8 cellular contexts compared by ENCODE assay signal in the genomic region with DNA sequence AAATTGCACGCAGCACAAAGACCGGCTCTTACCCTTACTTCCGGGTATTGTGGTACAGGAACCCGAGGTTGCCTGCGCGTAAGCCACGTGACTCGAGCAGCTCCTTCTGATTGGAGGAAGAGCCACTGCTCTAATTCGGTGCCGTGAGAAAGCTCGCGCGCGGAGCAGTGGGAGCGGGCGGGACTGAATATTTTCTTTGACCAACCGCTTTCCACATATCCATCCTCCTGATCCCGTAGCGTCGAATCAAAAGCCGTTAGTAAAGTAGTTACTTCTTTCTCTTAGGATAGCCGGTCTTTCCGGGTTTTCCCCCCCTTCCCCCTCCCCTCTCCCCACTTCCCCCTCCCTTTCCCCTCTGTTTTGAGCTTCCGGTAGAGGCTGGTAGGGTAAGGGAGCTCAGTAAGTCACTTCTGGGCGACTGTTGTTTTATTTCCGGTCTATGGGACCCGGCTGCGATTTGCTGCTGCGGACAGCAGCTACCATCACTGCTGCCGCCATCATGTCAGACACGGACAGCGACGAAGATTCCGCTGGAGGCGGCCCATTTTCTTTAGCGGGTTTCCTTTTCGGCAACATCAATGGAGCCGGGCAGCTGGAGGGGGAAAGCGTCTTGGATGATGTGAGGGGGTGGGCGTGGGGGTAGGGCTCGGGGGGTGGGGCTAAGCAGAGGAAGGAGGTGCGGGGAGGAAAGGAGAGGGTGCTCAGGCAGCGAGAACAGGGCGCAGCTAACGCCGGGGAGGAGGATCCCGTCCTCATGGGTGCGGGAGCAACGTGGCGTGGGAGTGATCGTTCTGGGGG. TPM values are rescaled to one million over a fixed set of nuclear protein-coding genes. Genes with fewer than 3 reads are reported as not detected.
DNase-seq lines count a peak whose midpoint lies in the region; ATAC-seq and TF ChIP-seq lines count a peak whose summit lies in the region.

A gene with protein sequence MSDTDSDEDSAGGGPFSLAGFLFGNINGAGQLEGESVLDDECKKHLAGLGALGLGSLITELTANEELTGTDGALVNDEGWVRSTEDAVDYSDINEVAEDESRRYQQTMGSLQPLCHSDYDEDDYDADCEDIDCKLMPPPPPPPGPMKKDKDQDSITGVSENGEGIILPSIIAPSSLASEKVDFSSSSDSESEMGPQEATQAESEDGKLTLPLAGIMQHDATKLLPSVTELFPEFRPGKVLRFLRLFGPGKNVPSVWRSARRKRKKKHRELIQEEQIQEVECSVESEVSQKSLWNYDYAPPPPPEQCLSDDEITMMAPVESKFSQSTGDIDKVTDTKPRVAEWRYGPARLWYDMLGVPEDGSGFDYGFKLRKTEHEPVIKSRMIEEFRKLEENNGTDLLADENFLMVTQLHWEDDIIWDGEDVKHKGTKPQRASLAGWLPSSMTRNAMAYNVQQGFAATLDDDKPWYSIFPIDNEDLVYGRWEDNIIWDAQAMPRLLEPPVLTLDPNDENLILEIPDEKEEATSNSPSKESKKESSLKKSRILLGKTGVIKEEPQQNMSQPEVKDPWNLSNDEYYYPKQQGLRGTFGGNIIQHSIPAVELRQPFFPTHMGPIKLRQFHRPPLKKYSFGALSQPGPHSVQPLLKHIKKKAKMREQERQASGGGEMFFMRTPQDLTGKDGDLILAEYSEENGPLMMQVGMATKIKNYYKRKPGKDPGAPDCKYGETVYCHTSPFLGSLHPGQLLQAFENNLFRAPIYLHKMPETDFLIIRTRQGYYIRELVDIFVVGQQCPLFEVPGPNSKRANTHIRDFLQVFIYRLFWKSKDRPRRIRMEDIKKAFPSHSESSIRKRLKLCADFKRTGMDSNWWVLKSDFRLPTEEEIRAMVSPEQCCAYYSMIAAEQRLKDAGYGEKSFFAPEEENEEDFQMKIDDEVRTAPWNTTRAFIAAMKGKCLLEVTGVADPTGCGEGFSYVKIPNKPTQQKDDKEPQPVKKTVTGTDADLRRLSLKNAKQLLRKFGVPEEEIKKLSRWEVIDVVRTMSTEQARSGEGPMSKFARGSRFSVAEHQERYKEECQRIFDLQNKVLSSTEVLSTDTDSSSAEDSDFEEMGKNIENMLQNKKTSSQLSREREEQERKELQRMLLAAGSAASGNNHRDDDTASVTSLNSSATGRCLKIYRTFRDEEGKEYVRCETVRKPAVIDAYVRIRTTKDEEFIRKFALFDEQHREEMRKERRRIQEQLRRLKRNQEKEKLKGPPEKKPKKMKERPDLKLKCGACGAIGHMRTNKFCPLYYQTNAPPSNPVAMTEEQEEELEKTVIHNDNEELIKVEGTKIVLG (N-terminal part only) (plus strand): TSS at position 482 of the 798 bp plus-strand sequence. CDS start 18 bp downstream, at position 500.

- peak within 1 kb of the TSS; percentile 98 for H3K27ac Mint-ChIP-seq in activated T-cell treated with anti-CD3 and anti-CD28 coated beads, Interleukin-2, amount 50 U/mL, for 24 hours

- in situ Hi-C loops in KBM-7 (cut with MboI; ENCODE audit: low pct_unique_long_range_greater_than_20kb, low sequenced_read_pairs) = no loop called here

- DNase-seq in DMS153 treated with DMSO at 0.1 percent for 48 hours (lab: John Stamatoyannopoulos, UW; ENCODE audit: unreplicated experiment) = peak; percentile 64
- peak; percentile 100 for DNase-seq in KBM-7
- DNase-seq in activated T-cell treated with anti-CD3 and anti-CD28 coated beads, Interleukin-2, amount 50 U/mL, for 24 hours = peak; percentile 84
- DNase-seq in epithelial cell of proximal tubule (ENCODE audit: low read depth) = peak; percentile 80
- peak; percentile 96 for DNase-seq in mucosa of gallbladder (ENCODE audit: low spot score)
- peak; percentile 72 to 83 for DNase-seq in stimulated activated CD8-positive, alpha-beta memory T cell treated with anti-CD3 and anti-CD28 coated beads, Interleukin-4, amount 100 ng/mL, for 4 hours (ENCODE audit: low read depth in 2 of 2, low spot score in 1 of 2)

- no peaks in the 10 kb centered on the region for H3K9me3 Mint-ChIP-seq in activated T-cell treated with anti-CD3 and anti-CD28 coated beads, Interleukin-2, amount 50 U/mL, for 24 hours

- H3K4me3 ChIP-seq in epithelial cell of proximal tubule (ENCODE audit: low read depth, low read length) = peak within 1 kb of the TSS; percentile 81

- TF ChIP-seq CTCF in epithelial cell of proximal tubule (conservative IDR thresholded peaks at IDR 0.05; ENCODE audit: low read depth, low read length) = no peak

- peaks cover 3% of the 10 kb centered on the region for H3K27me3 Mint-ChIP-seq in activated T-cell treated with anti-CD3 and anti-CD28 coated beads, Interleukin-2, amount 50 U/mL, for 24 hours

- peaks cover 21% of the 10 kb centered on the region for H3K4me1 Mint-ChIP-seq in activated T-cell treated with anti-CD3 and anti-CD28 coated beads, Interleukin-2, amount 50 U/mL, for 24 hours (ENCODE audit: low read depth)

- peak within 1 kb of the TSS; percentile 94 for H3K4me3 Mint-ChIP-seq in activated T-cell treated with anti-CD3 and anti-CD28 coated beads, Interleukin-2, amount 50 U/mL, for 24 hours

- H3K36me3 Mint-ChIP-seq in activated T-cell treated with anti-CD3 and anti-CD28 coated beads, Interleukin-2, amount 50 U/mL, for 24 hours (ENCODE audit: low read depth) = peaks cover 40% of the 10 kb centered on the region

- ATAC-seq in GM21717 (IDR thresholded peaks at IDR 0.05; ENCODE audit: unreplicated experiment) = peak; percentile 83

TF ChIP-seq in PFSK-1, 5 proteins besides CTCF, POLR2A, EP300 and RAD21:
- TF ChIP-seq TAF1 (IDR thresholded peaks at IDR 0.05; ENCODE audit: borderline replicate concordance, insufficient read depth, low read length) (peak; percentile 87; the same call in 1 of the 2 replicates), REST (IDR thresholded peaks at IDR 0.05; ENCODE audit: insufficient read depth in 1 of 2, low read depth in 2 of 2, low read length in 2 of 2) (0 out of 4 replicates have a peak, but pooled peaks of 1 of the 2 experiments have one; percentile 30), SIN3A (IDR thresholded peaks at IDR 0.05; ENCODE audit: borderline replicate concordance, insufficient read depth, low read length) (no peak), FOXP2 (optimal IDR thresholded peaks at IDR 0.05; ENCODE audit: borderline replicate concordance, extremely low read depth, extremely low read length, insufficient read depth) (no peak), POLR2AphosphoS5 (IDR thresholded peaks at IDR 0.05; ENCODE audit: low read depth, low read length) (0 out of 2 replicates have a peak, but pooled peaks have one; percentile 80)

RNA-seq across cellular contexts. Expression of the gene that starts here (rescaled TPM):
- 21.5 TPM for polyA plus RNA-seq in PFSK-1 (2012; ENCODE audit: insufficient read length, low read depth)
- total RNA-seq in epithelial cell of proximal tubule = 11.1 and 16.7 TPM in 2 replicates
- 44.2 TPM for total RNA-seq in mucosa of gallbladder

Comparison
In these comparisons a context has a peak if more than half of its experiments do, and no peak if none do; other contexts are left out.
1. Peak in every context shown above with its lines: DNase-seq, ATAC-seq and H3K4me3 ChIP-seq.